ENCODE assay signal across 28 cellular contexts in genomic region chr19:41926028-41926860, GRCh38. TPM values are rescaled to one million over a fixed set of nuclear protein-coding genes. Genes with fewer than 3 reads are reported as not detected.
"Had no signal": no experiment of that assay in that cellular context is flagged by ENCODE, and none has a peak within 500 bp of the region (broad histone marks: within the 10 kb centered on the region; RNA-seq: fewer than 3 reads in every experiment).

No MANE protein-coding gene starts in this region.

- H3K27ac ChIP-seq: body of pancreas, cardiac muscle cell, heart right ventricle, lower lobe of right lung, thoracic aorta, vagina had no signal

- H3K36me3 ChIP-seq: cardiac muscle cell, heart right ventricle, lower lobe of right lung, thoracic aorta, vagina had no signal

- ATAC-seq: activated CD8-positive, alpha-beta memory T cell treated with anti-CD3 and anti-CD28 coated beads, Interleukin-2, amount 10 ng/mL, durations not matched to agents 7 days and 5 days; activated CD8-positive, alpha-beta T cell treated with anti-CD3 and anti-CD28 coated beads for 36 hours; activated naive CD8-positive, alpha-beta T cell treated with anti-CD3 and anti-CD28 coated beads, Interleukin-2, amount 50 U/mL, for 24 hours; body of pancreas; heart right ventricle; left lobe of liver; lower lobe of right lung; mucosa of descending colon had no signal

- H3K4me3 ChIP-seq: body of pancreas, cardiac muscle cell, heart right ventricle, lower lobe of right lung, mucosa of descending colon, thoracic aorta, vagina had no signal

- H3K9me3 ChIP-seq: body of pancreas, heart right ventricle, lower lobe of right lung, mucosa of descending colon, thoracic aorta, vagina had no signal

- H3K4me3 Mint-ChIP-seq: activated CD4-positive, alpha-beta T cell treated with anti-CD3 and anti-CD28 coated beads, Interleukin-2, amount 10 ng/mL, durations not matched to agents 7 days and 5 days; activated CD8-positive, alpha-beta memory T cell treated with anti-CD3 and anti-CD28 coated beads, Interleukin-2, amount 10 ng/mL, durations not matched to agents 7 days and 5 days; activated CD8-positive, alpha-beta T cell treated with anti-CD3 and anti-CD28 coated beads for 36 hours; activated naive CD4-positive, alpha-beta T cell treated with anti-CD3 and anti-CD28 coated beads, Interleukin-2, amount 10 ng/mL, durations not matched to agents 7 days and 5 days; activated naive CD8-positive, alpha-beta T cell treated with anti-CD3 and anti-CD28 coated beads, Interleukin-2, amount 50 U/mL, for 24 hours; nephron progenitor cell; type B pancreatic cell had no signal

- H3K36me3 Mint-ChIP-seq: activated CD8-positive, alpha-beta memory T cell treated with anti-CD3 and anti-CD28 coated beads, Interleukin-2, amount 10 ng/mL, durations not matched to agents 7 days and 5 days; activated naive CD4-positive, alpha-beta T cell treated with anti-CD3 and anti-CD28 coated beads, Interleukin-2, amount 10 ng/mL, durations not matched to agents 7 days and 5 days; type B pancreatic cell had no signal

- DNase-seq: activated CD4-positive, alpha-beta T cell treated with anti-CD3 and anti-CD28 coated beads, Interleukin-2, amount 10 ng/mL, durations not matched to agents 7 days and 5 days; activated CD4-positive, CD25-positive, alpha-beta regulatory T cell treated with anti-CD3 and anti-CD28 coated beads, Interleukin-2, amount 50 U/mL, for 72 hours; activated CD8-positive, alpha-beta memory T cell treated with anti-CD3 and anti-CD28 coated beads, Interleukin-2, amount 10 ng/mL, durations not matched to agents 7 days and 5 days; activated CD8-positive, alpha-beta T cell treated with anti-CD3 and anti-CD28 coated beads for 36 hours; activated effector memory CD4-positive, alpha-beta T cell treated with anti-CD3 and anti-CD28 coated beads, Interleukin-2, amount 50 U/mL, for 16 hours; activated naive CD4-positive, alpha-beta T cell treated with anti-CD3 and anti-CD28 coated beads, Interleukin-2, amount 10 ng/mL, durations not matched to agents 7 days and 5 days; activated naive CD8-positive, alpha-beta T cell treated with anti-CD3 and anti-CD28 coated beads, Interleukin-2, amount 50 U/mL, for 24 hours; activated T-cell treated with anti-CD3 and anti-CD28 coated beads for 4 hours; anterior cingulate cortex; body of pancreas; heart right ventricle; lower lobe of right lung; mesendoderm; nephron progenitor cell; stimulated activated CD4-positive, alpha-beta T cell treated with anti-CD3 and anti-CD28 coated beads, Interleukin-2, amount 100 ng/mL, for 48 hours; stimulated activated CD8-positive, alpha-beta memory T cell treated with anti-CD3 and anti-CD28 coated beads, Interleukin-4, amount 100 ng/mL, for 48 hours; stimulated activated naive CD4-positive, alpha-beta T cell had no signal

- H3K27ac Mint-ChIP-seq: activated CD4-positive, alpha-beta T cell treated with anti-CD3 and anti-CD28 coated beads, Interleukin-2, amount 10 ng/mL, durations not matched to agents 7 days and 5 days; activated CD8-positive, alpha-beta memory T cell treated with anti-CD3 and anti-CD28 coated beads, Interleukin-2, amount 10 ng/mL, durations not matched to agents 7 days and 5 days; activated CD8-positive, alpha-beta T cell treated with anti-CD3 and anti-CD28 coated beads for 36 hours; activated naive CD4-positive, alpha-beta T cell treated with anti-CD3 and anti-CD28 coated beads, Interleukin-2, amount 10 ng/mL, durations not matched to agents 7 days and 5 days; activated naive CD8-positive, alpha-beta T cell treated with anti-CD3 and anti-CD28 coated beads, Interleukin-2, amount 50 U/mL, for 24 hours; nephron progenitor cell; type B pancreatic cell had no signal

RNA-seq across cellular contexts. Expression of gene ERFL, which starts 2.0 kb away (rescaled TPM):
- total RNA-seq: body of pancreas, epithelial cell of proximal tubule, fibroblast of villous mesenchyme, kidney epithelial cell, left lobe of liver, renal cortical epithelial cell had no signal

RNA-seq across cellular contexts. Expression of gene CD79A, which starts 49.2 kb away (rescaled TPM):
- total RNA-seq: body of pancreas, cardiac muscle cell, chondrocyte, epithelial cell of proximal tubule, fibroblast of villous mesenchyme, kidney epithelial cell, thoracic aorta, vagina had no signal
